ENCODE assay signal across 8 cellular contexts in the genomic region with DNA sequence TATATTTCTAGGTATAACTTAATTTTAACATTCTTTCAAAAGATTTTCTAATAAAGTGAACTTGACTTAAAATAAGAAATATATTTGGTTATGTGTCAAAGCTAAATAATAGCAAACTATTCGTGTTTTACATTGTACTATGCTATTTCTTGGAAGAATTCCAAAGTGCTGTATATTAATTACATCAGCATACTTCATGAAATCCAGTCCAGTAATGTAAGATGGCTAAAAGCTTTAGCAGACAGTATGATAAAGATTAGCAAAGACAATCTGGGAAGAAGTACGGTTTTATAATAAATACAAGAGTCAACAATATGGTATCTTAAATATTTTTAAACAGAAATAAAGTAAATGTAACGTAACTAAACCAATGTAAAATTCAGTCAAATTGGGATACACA.
"Had no signal": no experiment of that assay in that cellular context is flagged by ENCODE, and none has a peak within 500 bp of the region (broad histone marks: within the 10 kb centered on the region; RNA-seq: fewer than 3 reads in every experiment).

No MANE protein-coding gene starts in this region.

- DNase-seq: GM23248, GOT3, H7, IMR-90, KG1 had no signal

- H3K27ac ChIP-seq: GM23248 had no signal

- ATAC-seq: K562 had no signal

- H3K4me1 ChIP-seq: HAP-1 had no signal

- H2AFZ ChIP-seq: GM23248 had no signal

- H3K4me3 ChIP-seq: GM23248, HAP-1, K562 had no signal

- H3K9ac ChIP-seq: GM23248 had no signal

- H3K36me3 ChIP-seq: HAP-1 had no signal

- H3K9me3 ChIP-seq: HAP-1 had no signal

- FAIRE-seq: HTR-8/SVneo, K562 had no signal
